24 cellular contexts compared by ENCODE assay signal in the genomic region with DNA sequence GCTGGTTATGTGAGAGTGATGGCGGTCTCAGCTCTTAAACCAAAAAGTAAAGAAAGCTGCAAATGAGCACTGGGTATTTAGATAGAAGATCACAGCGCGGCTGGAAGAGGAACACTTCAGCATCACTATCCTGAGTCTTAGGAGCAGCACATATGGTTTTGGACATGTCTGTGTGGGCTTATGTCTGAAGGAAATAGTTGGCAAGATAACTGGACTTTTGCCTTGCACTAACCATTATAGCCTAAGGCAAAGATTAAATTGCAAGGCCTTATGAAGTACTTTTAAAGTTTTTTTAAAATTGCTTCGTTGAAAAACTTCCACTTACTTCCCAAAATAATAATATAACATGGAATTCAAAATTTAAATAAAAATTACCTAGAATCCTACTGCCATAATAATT.
"Had no signal": no experiment of that assay in that cellular context is flagged by ENCODE, and none has a peak within 500 bp of the region (broad histone marks: within the 10 kb centered on the region; RNA-seq: fewer than 3 reads in every experiment).

No MANE protein-coding gene starts in this region.

- H3K27ac Mint-ChIP-seq: activated CD4-positive, alpha-beta memory T cell treated with anti-CD3 and anti-CD28 coated beads for 36 hours; activated CD4-positive, alpha-beta T cell treated with anti-CD3 and anti-CD28 coated beads, Interleukin-2, amount 10 ng/mL, durations not matched to agents 24 days and 14 days; WTC11 had no signal

- H3K4me3 ChIP-seq: body of pancreas, MG63 had no signal

- H3K36me3 ChIP-seq: MG63 had no signal

- H3K27me3 Mint-ChIP-seq: activated CD4-positive, alpha-beta memory T cell treated with anti-CD3 and anti-CD28 coated beads for 36 hours; activated CD4-positive, alpha-beta T cell treated with anti-CD3 and anti-CD28 coated beads, Interleukin-2, amount 10 ng/mL, durations not matched to agents 24 days and 14 days; activated naive CD8-positive, alpha-beta T cell; T-helper 17 cell had no signal

- H3K9me3 ChIP-seq: body of pancreas, MG63 had no signal

- H3K36me3 Mint-ChIP-seq: activated CD4-positive, alpha-beta memory T cell treated with anti-CD3 and anti-CD28 coated beads for 36 hours; activated naive CD8-positive, alpha-beta T cell; WTC11 had no signal

- H3K27me3 ChIP-seq: body of pancreas, MG63 had no signal

- H3K27ac ChIP-seq: body of pancreas had no signal

- DNase-seq: activated CD4-positive, alpha-beta memory T cell treated with anti-CD3 and anti-CD28 coated beads for 36 hours; activated CD4-positive, alpha-beta T cell treated with anti-CD3 and anti-CD28 coated beads, Interleukin-2, amount 10 ng/mL, durations not matched to agents 24 days and 14 days; activated CD4-positive, CD25-positive, alpha-beta regulatory T cell treated with anti-CD3 and anti-CD28 coated beads, Interleukin-2, amount 50 U/mL, for 72 hours; activated CD8-positive, alpha-beta memory T cell treated with anti-CD3 and anti-CD28 coated beads, Interleukin-2, amount 50 U/mL, for 4 hours; activated naive CD4-positive, alpha-beta T cell; activated T-cell treated with anti-CD3 and anti-CD28 coated beads, Interleukin-2, amount 50 U/mL, for 72 hours; aorta; body of pancreas; central memory CD4-positive, alpha-beta T cell; MG63; MV-4-11; NCI-H1092 treated with DMSO at 0.1 percent for 48 hours; NCI-H1417 treated with DMSO at 0.1 percent for 48 hours; NCI-H1694 treated with DMSO at 0.1 percent for 48 hours; NCI-H2081; NCI-H510A treated with DMSO at 0.1 percent for 48 hours; NCI-H69; NK-92 treated with Interleukin-12 subunit alpha and Interleukin-12 subunit beta, amount 100 ng/mL, for 24 hours; SIG-M5; T-helper 17 cell; T-helper 9 cell had no signal

- FAIRE-seq: bronchial epithelial cell had no signal

- H3K4me1 ChIP-seq: body of pancreas had no signal

- H3K9me3 Mint-ChIP-seq: activated CD4-positive, alpha-beta memory T cell treated with anti-CD3 and anti-CD28 coated beads for 36 hours; activated CD4-positive, alpha-beta T cell treated with anti-CD3 and anti-CD28 coated beads, Interleukin-2, amount 10 ng/mL, durations not matched to agents 24 days and 14 days; activated T-cell treated with anti-CD3 and anti-CD28 coated beads, Interleukin-2, amount 50 U/mL, for 72 hours; WTC11 had no signal

- H3K4me3 Mint-ChIP-seq: activated CD4-positive, alpha-beta memory T cell treated with anti-CD3 and anti-CD28 coated beads for 36 hours; activated CD4-positive, alpha-beta T cell treated with anti-CD3 and anti-CD28 coated beads, Interleukin-2, amount 10 ng/mL, durations not matched to agents 24 days and 14 days; activated naive CD8-positive, alpha-beta T cell; activated T-cell treated with anti-CD3 and anti-CD28 coated beads, Interleukin-2, amount 50 U/mL, for 72 hours; T-helper 17 cell; WTC11 had no signal

- ATAC-seq: activated T-cell treated with anti-CD3 and anti-CD28 coated beads, Interleukin-2, amount 50 U/mL, for 72 hours; body of pancreas; T-helper 17 cell; WTC11 had no signal
